ENCODE assay signal across 10 cellular contexts in the genomic region with DNA sequence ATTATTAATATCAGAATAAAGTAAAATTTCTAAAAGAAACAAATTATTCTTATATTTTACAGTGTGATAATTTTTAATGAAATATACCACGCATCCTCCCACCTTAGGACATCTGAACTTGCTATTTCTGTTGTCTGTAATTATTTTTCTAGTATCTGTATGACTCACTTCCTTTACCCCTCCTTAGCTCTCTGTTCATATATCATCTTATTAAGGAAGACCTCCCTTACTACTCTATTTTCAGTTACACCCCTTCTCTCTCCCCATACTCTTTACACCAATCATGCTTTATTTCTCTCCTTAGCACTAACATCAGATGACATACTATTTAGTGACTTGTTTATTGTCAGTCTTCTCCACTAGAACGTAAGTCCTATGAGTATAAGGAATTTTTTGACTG.
A peak's percentile ranks its signal among the peaks of the same experiment; 100 is the strongest.
DNase-seq lines count a peak whose midpoint lies in the region; ATAC-seq lines count a peak whose summit lies in the region.
"Had no signal": no experiment of that assay in that cellular context is flagged by ENCODE, and none has a peak within 500 bp of the region (broad histone marks: within the 10 kb centered on the region; RNA-seq: fewer than 3 reads in every experiment).

No MANE protein-coding gene starts in this region.

- peak; percentile 1 for DNase-seq in germinal center (ENCODE audit: low spot score)
- DNase-seq in RPMI8226, result no peak
- DNase-seq in NCI-H1048 (lab: John Stamatoyannopoulos, UW), result no peak
- no peak for DNase-seq in NCI-H1694 (lab: John Stamatoyannopoulos, UW)
- DNase-seq: heart right ventricle, NCI-H1092, nucleus accumbens had no signal

- ATAC-seq in GM18861 (IDR thresholded peaks at IDR 0.05; ENCODE audit: unreplicated experiment) (peak; percentile 96), GM21737 (IDR thresholded peaks at IDR 0.05; ENCODE audit: unreplicated experiment) (peak; percentile 87), HG03439 (IDR thresholded peaks at IDR 0.05; ENCODE audit: unreplicated experiment) (peak; percentile 67)
- ATAC-seq: heart right ventricle had no signal
